In genomic region chr12:4483885-4484823, GRCh38 we compare ENCODE assay signal across 20 cellular contexts. TPM values are rescaled to one million over a fixed set of nuclear protein-coding genes. Genes with fewer than 3 reads are reported as not detected.
DNase-seq lines count a peak whose midpoint lies in the region; ATAC-seq and TF ChIP-seq lines count a peak whose summit lies in the region.
"Had no signal": no experiment of that assay in that cellular context is flagged by ENCODE, and none has a peak within 500 bp of the region (broad histone marks: within the 10 kb centered on the region; RNA-seq: fewer than 3 reads in every experiment).

No MANE protein-coding gene starts in this region.

- BruUV-seq in OCI-LY7 (replicated peaks; lab: Mats Ljungman, UMichigan): no TSS peak

- H3K36me3 ChIP-seq in DOHH2 (ENCODE audit: control insufficient read depth, low read length) (peaks cover 7% of the 10 kb centered on the region), OCI-LY7 (ENCODE audit: insufficient read depth, low read length) (peaks cover 21% of the 10 kb centered on the region)

- H3K27ac Mint-ChIP-seq in chondrocyte (ENCODE audit: unreplicated experiment): no peak overlapping the region

- H3K27ac ChIP-seq in DOHH2 (ENCODE audit: low read depth, low read length) (peak overlapping the region; percentile 70), OCI-LY7 (ENCODE audit: low read depth, low read length, poor library complexity, severe bottlenecking) (peak overlapping the region; percentile 16), foreskin keratinocyte (no peak overlapping the region)
- H3K27ac ChIP-seq: upper lobe of right lung had no signal

- peaks cover 13% of the 10 kb centered on the region for H3K9me3 Mint-ChIP-seq in chondrocyte (ENCODE audit: low read depth)

- H3K4me1 ChIP-seq in DOHH2 (ENCODE audit: control insufficient read depth, low read length) (peaks cover 32% of the 10 kb centered on the region), OCI-LY7 (ENCODE audit: insufficient read depth, low read length, poor library complexity, severe bottlenecking) (peaks cover 22% of the 10 kb centered on the region), foreskin keratinocyte (peaks cover 12% of the 10 kb centered on the region)
- H3K4me1 ChIP-seq: upper lobe of right lung had no signal

- H2AFZ ChIP-seq in OCI-LY7 (ENCODE audit: low read length): peak overlapping the region; percentile 2; the same call in 1 of the 2 replicates

- H4K20me1 ChIP-seq in DOHH2 (ENCODE audit: control insufficient read depth, insufficient read depth, low read depth, low read length): no peaks in the 10 kb centered on the region
- no peaks in the 10 kb centered on the region for H4K20me1 ChIP-seq in OCI-LY7 (ENCODE audit: insufficient read depth, low read length)

- no peaks in the 10 kb centered on the region for H3K27me3 Mint-ChIP-seq in chondrocyte (ENCODE audit: low read depth)

- H3K27me3 ChIP-seq in DOHH2 (ENCODE audit: control insufficient read depth, low read length) (no peaks in the 10 kb centered on the region), foreskin keratinocyte (no peaks in the 10 kb centered on the region)
- H3K27me3 ChIP-seq: upper lobe of right lung had no signal

- ATAC-seq in foreskin keratinocyte: peak; percentile 91
- ATAC-seq in GM18517 (IDR thresholded peaks at IDR 0.05; ENCODE audit: unreplicated experiment): no peak
- ATAC-seq: left cardiac atrium; stimulated activated naive CD8-positive, alpha-beta T cell treated with anti-CD3 and anti-CD28 coated beads, Interleukin-15, Interleukin-2, amounts not matched to agents 100 U/mL and 50 U/mL, for 24 hours; upper lobe of right lung had no signal

- peaks cover 3% of the 10 kb centered on the region; the same call in 1 of the 2 replicates for H3F3A ChIP-seq in DOHH2 (ENCODE audit: control insufficient read depth, insufficient read depth)

- H3K9me3 ChIP-seq in DOHH2 (ENCODE audit: control insufficient read depth, insufficient read depth, low read length) (peaks cover 6% of the 10 kb centered on the region), OCI-LY7 (ENCODE audit: low read length) (peaks cover 11% of the 10 kb centered on the region)

- H3K79me2 ChIP-seq in DOHH2 (ENCODE audit: control insufficient read depth, low read length) (no peaks in the 10 kb centered on the region), OCI-LY7 (ENCODE audit: insufficient read depth, low read depth, low read length) (no peaks in the 10 kb centered on the region)

- H3K4me1 Mint-ChIP-seq in chondrocyte (ENCODE audit: low read depth): no peaks in the 10 kb centered on the region

- intact Hi-C loops in OCI-LY7 (cut with micrococcal nuclease; ENCODE audit: unreplicated experiment): no loop called here

- TF ChIP-seq CTCF in DOHH2 (IDR thresholded peaks at IDR 0.05; ENCODE audit: low read depth, low read length, poor library complexity, severe bottlenecking) (no peak), OCI-LY7 (conservative IDR thresholded peaks at IDR 0.05; ENCODE audit: low read length) (no peak), foreskin keratinocyte (conservative IDR thresholded peaks at IDR 0.05) (no peak), chondrocyte (IDR thresholded peaks at IDR 0.05) (no peak)

- no peak overlapping the region for H3K4me3 Mint-ChIP-seq in chondrocyte (ENCODE audit: unreplicated experiment)

- DNase-seq in LHCN-M2 (ENCODE audit: low read depth) (peak; percentile 12), OCI-LY7 (ENCODE audit: low spot score) (peak; percentile 5), foreskin keratinocyte (peak; percentile 86 to 89), chondrocyte (ENCODE audit: low spot score) (no peak), SKM-1 (lab: John Stamatoyannopoulos, UW; ENCODE audit: unreplicated experiment) (no peak)
- DNase-seq: activated effector memory CD4-positive, alpha-beta T cell treated with Interleukin-2 at 50 U/mL for 16 hours; aorta; cortex of kidney; DMS79; hippocampal formation; KG1; left cardiac atrium; NCI-H1694 treated with DMSO at 0.1 percent for 48 hours; stimulated activated naive CD8-positive, alpha-beta T cell treated with anti-CD3 and anti-CD28 coated beads, Interleukin-15, Interleukin-2, amounts not matched to agents 100 U/mL and 50 U/mL, for 24 hours; upper lobe of right lung had no signal

- H3K9me2 ChIP-seq in DOHH2 (replicated peaks; ENCODE audit: control insufficient read depth, low read length) (no peaks in the 10 kb centered on the region), OCI-LY7 (ENCODE audit: insufficient read depth, low read length) (no peaks in the 10 kb centered on the region)

- CTCF ChIA-PET in OCI-LY7 (lab: Charles Lee; ENCODE audit: unreplicated experiment): no interaction called here

- H3K4me2 ChIP-seq in DOHH2 (ENCODE audit: low read length): peak overlapping the region; percentile 75
- H3K4me2 ChIP-seq in OCI-LY7 (ENCODE audit: low read length): peak overlapping the region; percentile 56
- H3K4me2 ChIP-seq: smooth muscle cell had no signal

- POLR2A ChIA-PET in OCI-LY7 (lab: Charles Lee): interaction anchor here (0.6 to 1.2 kb wide), 2 partner anchors 14 to 218 kb away, joined by 3 to 4 read pairs; no protein-coding TSS in a partner anchor

- peak overlapping the region; percentile 56 for H3K4me3 ChIP-seq in DOHH2 (ENCODE audit: low read length)
- no peak overlapping the region for H3K4me3 ChIP-seq in OCI-LY7 (ENCODE audit: low read depth, low read length, poor library complexity, severe bottlenecking)
- H3K4me3 ChIP-seq: smooth muscle cell, upper lobe of right lung had no signal

- H3K36me3 Mint-ChIP-seq in chondrocyte (ENCODE audit: low read depth): peaks cover 10% of the 10 kb centered on the region

RNA-seq across cellular contexts. Expression of gene FGF6, which starts 38.5 kb away (rescaled TPM):
- total RNA-seq in LHCN-M2 (2014; rRNA removed) (not detected in 2 replicates), OCI-LY7 (2022) (not detected in 2 replicates), foreskin keratinocyte (not detected in 2 replicates), chondrocyte (not detected in 3 replicates)
- not detected for polyA plus RNA-seq in LHCN-M2 (2012)
- total RNA-seq in OCI-LY7 (2014; rRNA removed; shearing (Covaris generic)): not detected in 2 replicates
- not detected in 2 replicates for polyA plus RNA-seq in foreskin keratinocyte
- total RNA-seq: aorta, left cardiac atrium, osteoblast, smooth muscle cell, upper lobe of right lung had no signal
- polyA plus RNA-seq: aorta, BJ, smooth muscle cell had no signal

RNA-seq across cellular contexts. Expression of gene RAD51AP1, which starts 54.5 kb away (rescaled TPM):
- total RNA-seq in LHCN-M2 (2014; rRNA removed) (34.6 and 49.9 TPM in 2 replicates), OCI-LY7 (2022) (69.2 and 86.0 TPM in 2 replicates), foreskin keratinocyte (23.2 and 26.5 TPM in 2 replicates), chondrocyte (3.8 to 8.7 TPM (median 3.8 TPM) in 3 replicates)
- polyA plus RNA-seq in LHCN-M2 (2012): 7.8 TPM
- total RNA-seq in OCI-LY7 (2014; rRNA removed; shearing (Covaris generic)): 81.3 and 98.6 TPM in 2 replicates
- 9.4 and 14.0 TPM in 2 replicates for polyA plus RNA-seq in foreskin keratinocyte

Comparison
In these comparisons a context has a peak if more than half of its experiments do, and no peak if none do; other contexts are left out.
1. DNase-seq: peak in LHCN-M2 (single experiment), OCI-LY7 (single experiment) and foreskin keratinocyte (2 of 2); none in chondrocyte (single experiment) and SKM-1 (single experiment).